In genomic region chr11:64379817-64380709, GRCh38 we compare ENCODE assay signal across 3 cellular contexts.
TF ChIP-seq lines count a peak whose summit lies in the region.

No MANE protein-coding gene starts in this region.

TF ChIP-seq in SK-N-SH treated with all-trans-retinoic acid at 6 μM for 48 hours, 23 proteins besides CTCF, POLR2A, EP300 and RAD21:
- TF ChIP-seq ARNTL (CRISPR knock-in tag; IDR thresholded peaks at IDR 0.05; ENCODE audit: borderline replicate concordance, low read depth) (no peak), TSHZ2 (CRISPR knock-in tag; IDR thresholded peaks at IDR 0.05) (no peak), GLIS3 (CRISPR knock-in tag; IDR thresholded peaks at IDR 0.05) (no peak), ISL1 (CRISPR knock-in tag; IDR thresholded peaks at IDR 0.05) (no peak), ZC3H10 (CRISPR knock-in tag; IDR thresholded peaks at IDR 0.05) (no peak), CSDC2 (CRISPR knock-in tag; IDR thresholded peaks at IDR 0.05) (no peak), TOX (CRISPR knock-in tag; IDR thresholded peaks at IDR 0.05; ENCODE audit: borderline replicate concordance) (no peak), RARB (CRISPR knock-in tag; IDR thresholded peaks at IDR 0.05) (no peak), ZNF565 (CRISPR knock-in tag; conservative IDR thresholded peaks at IDR 0.05; ENCODE audit: low read depth) (no peak), ESRRG (CRISPR knock-in tag; IDR thresholded peaks at IDR 0.05) (no peak)

TF ChIP-seq in SK-N-SH, 30 proteins besides CTCF, POLR2A, EP300 and RAD21:
- TF ChIP-seq POLR2AphosphoS5 (IDR thresholded peaks at IDR 0.05; ENCODE audit: low read depth, low read length) (no peak), FOXM1 (IDR thresholded peaks at IDR 0.05; ENCODE audit: low read depth) (no peak), FOSL2 (IDR thresholded peaks at IDR 0.05; ENCODE audit: borderline replicate concordance, low read depth) (no peak), ELF1 (IDR thresholded peaks at IDR 0.05) (no peak), MXI1 (IDR thresholded peaks at IDR 0.05; ENCODE audit: low read depth, low read length) (no peak), RCOR1 (IDR thresholded peaks at IDR 0.05; ENCODE audit: low read length) (no peak), TCF12 (IDR thresholded peaks at IDR 0.05) (no peak), PBX3 (IDR thresholded peaks at IDR 0.05) (no peak), USF2 (IDR thresholded peaks at IDR 0.05; ENCODE audit: borderline replicate concordance, low read depth, low read length) (no peak)

TF ChIP-seq in H1, 55 proteins besides CTCF, POLR2A, EP300 and RAD21:
- TF ChIP-seq BCL11A (IDR thresholded peaks at IDR 0.05; ENCODE audit: low read depth in 2 of 2, low read length in 2 of 2): no peak
- TF ChIP-seq SRF (IDR thresholded peaks at IDR 0.05; ENCODE audit: low read depth, low read length): no peak
- TF ChIP-seq KDM4A (IDR thresholded peaks at IDR 0.05; ENCODE audit: low read depth, low read length, severe bottlenecking): no peak
- TF ChIP-seq RBBP5 (IDR thresholded peaks at IDR 0.05; ENCODE audit: borderline replicate concordance, low read depth, low read length): no peak
- no peak for TF ChIP-seq POU5F1 (IDR thresholded peaks at IDR 0.05; ENCODE audit: low read depth, low read length)
- TF ChIP-seq PHF8 (conservative IDR thresholded peaks at IDR 0.05; ENCODE audit: low read depth, low read length): no peak
- TF ChIP-seq HDAC6 (IDR thresholded peaks at IDR 0.05; ENCODE audit: low read depth, low read length): no peak
- no peak for TF ChIP-seq RNF2 (IDR thresholded peaks at IDR 0.05; ENCODE audit: borderline replicate concordance, low read depth, low read length, missing control alignments, poor library complexity, severe bottlenecking)
- no peak for TF ChIP-seq ATF3 (IDR thresholded peaks at IDR 0.05; ENCODE audit: insufficient read depth, low read depth, low read length)
- no peak for TF ChIP-seq CEBPB (IDR thresholded peaks at IDR 0.05; ENCODE audit: low read depth, low read length)
TF ChIP-seq in H1: peak in this region for 0.
